In the genomic region with DNA sequence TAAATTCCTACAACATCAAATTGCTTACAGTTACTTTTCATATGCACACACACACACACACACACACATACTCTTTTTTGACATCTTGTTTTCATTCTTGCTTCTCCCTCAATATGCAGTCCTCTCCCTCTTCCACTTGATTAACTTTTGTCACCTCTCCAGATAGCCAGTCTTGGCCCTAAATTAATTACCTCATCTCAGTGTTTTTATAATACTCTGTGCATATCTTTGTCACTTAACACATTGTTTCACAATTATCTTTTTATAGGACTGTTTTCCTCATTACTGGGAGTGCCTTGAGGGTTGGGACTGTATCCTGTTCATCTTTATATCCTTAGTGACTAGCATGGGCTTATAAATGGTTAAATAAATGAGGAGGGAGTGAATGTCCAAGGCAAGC, we compare ENCODE assay signal across 26 cellular contexts. TPM values are rescaled to one million over a fixed set of nuclear protein-coding genes. Genes with fewer than 3 reads are reported as not detected.
DNase-seq lines count a peak whose midpoint lies in the region; ATAC-seq and TF ChIP-seq lines count a peak whose summit lies in the region.
"Had no signal": no experiment of that assay in that cellular context is flagged by ENCODE, and none has a peak within 500 bp of the region (broad histone marks: within the 10 kb centered on the region; RNA-seq: fewer than 3 reads in every experiment).

No MANE protein-coding gene starts in this region.

- H3K4me3 ChIP-seq in mammary epithelial cell (replicated peaks in 1 of 3; ENCODE audit: insufficient read depth in 1 of 3, low read depth in 2 of 3, low read length in 3 of 3) (no peak overlapping the region), uterus (no peak overlapping the region), left lung (no peak overlapping the region)
- H3K4me3 ChIP-seq: dorsolateral prefrontal cortex, gastrocnemius medialis, PC-9 had no signal

- no peak for ATAC-seq in left lung
- ATAC-seq: activated naive CD8-positive, alpha-beta T cell treated with anti-CD3 and anti-CD28 coated beads, Interleukin-2, amount 50 U/mL, for 24 hours; gastrocnemius medialis; sciatic nerve; T-helper 17 cell had no signal

- H3K4me1 ChIP-seq in mammary epithelial cell (ENCODE audit: insufficient read depth, low read length) (peaks cover 7% of the 10 kb centered on the region), uterus (peaks cover 0 to 13% of the 10 kb centered on the region in 2 donors), left lung (no peaks in the 10 kb centered on the region)

- H3K9me3 Mint-ChIP-seq in MCF 10A (ENCODE audit: unreplicated experiment): no peaks in the 10 kb centered on the region
- no peaks in the 10 kb centered on the region for H3K9me3 Mint-ChIP-seq in mesothelial cell of epicardium
- H3K9me3 Mint-ChIP-seq: activated naive CD8-positive, alpha-beta T cell treated with anti-CD3 and anti-CD28 coated beads, Interleukin-2, amount 50 U/mL, for 24 hours had no signal

- H3K4me3 Mint-ChIP-seq in MCF 10A (ENCODE audit: unreplicated experiment) (no peak overlapping the region), mesothelial cell of epicardium (no peak overlapping the region)
- H3K4me3 Mint-ChIP-seq: activated naive CD8-positive, alpha-beta T cell treated with anti-CD3 and anti-CD28 coated beads, Interleukin-2, amount 50 U/mL, for 24 hours; T-helper 17 cell had no signal

- no peaks in the 10 kb centered on the region for H3K36me3 ChIP-seq in mammary epithelial cell (ENCODE audit: insufficient read depth, low read length)
- H3K36me3 ChIP-seq in uterus: no peaks in the 10 kb centered on the region
- no peaks in the 10 kb centered on the region for H3K36me3 ChIP-seq in left lung
- H3K36me3 ChIP-seq: gastrocnemius medialis had no signal

- dilution Hi-C loops in mammary epithelial cell (cut with HindIII; ENCODE audit: low sequenced_read_pairs): no loop called here

- H3K36me3 Mint-ChIP-seq in MCF 10A (ENCODE audit: insufficient read depth, unreplicated experiment) (no peaks in the 10 kb centered on the region), mesothelial cell of epicardium (no peaks in the 10 kb centered on the region)

- H2AFZ ChIP-seq in mammary epithelial cell (ENCODE audit: low read depth, low read length): peak overlapping the region; percentile 3
- H2AFZ ChIP-seq: PC-9 had no signal

- H3K27me3 Mint-ChIP-seq in MCF 10A (ENCODE audit: insufficient read depth, unreplicated experiment) (no peaks in the 10 kb centered on the region), mesothelial cell of epicardium (ENCODE audit: low read depth) (no peaks in the 10 kb centered on the region)

- no peak overlapping the region for H3K4me2 ChIP-seq in mammary epithelial cell (ENCODE audit: insufficient read depth, low read depth, low read length)
- H3K4me2 ChIP-seq: PC-9 had no signal

- CTCF ChIA-PET in mammary epithelial cell (lab: Charles Lee; ENCODE audit: low non-redundant PET): no interaction called here
- CTCF ChIA-PET in MCF 10A (lab: Yijun Ruan, JAX): interaction anchor here (0.6 to 1.7 kb wide), 3 partner anchors 11 to 48 kb away, joined by 3 read pairs; no protein-coding TSS in a partner anchor

- H3K4me1 Mint-ChIP-seq in MCF 10A (ENCODE audit: insufficient read depth, unreplicated experiment) (no peaks in the 10 kb centered on the region), mesothelial cell of epicardium (peaks cover 60% of the 10 kb centered on the region)
- H3K4me1 Mint-ChIP-seq: activated naive CD8-positive, alpha-beta T cell treated with anti-CD3 and anti-CD28 coated beads, Interleukin-2, amount 50 U/mL, for 24 hours had no signal

- H4K20me1 ChIP-seq in mammary epithelial cell (ENCODE audit: insufficient read depth, low read length): no peaks in the 10 kb centered on the region

- no peaks in the 10 kb centered on the region for H3K9me3 ChIP-seq in mammary epithelial cell (replicated peaks; ENCODE audit: insufficient read depth, low read length)
- no peaks in the 10 kb centered on the region for H3K9me3 ChIP-seq in uterus
- no peaks in the 10 kb centered on the region for H3K9me3 ChIP-seq in left lung
- H3K9me3 ChIP-seq: gastrocnemius medialis had no signal

- no peak overlapping the region for H3K9ac ChIP-seq in mammary epithelial cell (ENCODE audit: insufficient read depth, low read length)

- POLR2A ChIA-PET in MCF 10A (lab: Yijun Ruan, JAX): interaction anchor here (0.7 kb wide), 1 partner anchor 374 kb away, joined by 4 read pairs; no protein-coding TSS in a partner anchor

- TF ChIP-seq POLR2A in uterus (IDR thresholded peaks at IDR 0.05): no peak

- in situ Hi-C loops in mammary epithelial cell (cut with MboI; ENCODE audit: low sequenced_read_pairs in 2 of 2) (no loop called here), GM13976 (cut with MboI; ENCODE audit: low sequenced_read_pairs, unreplicated experiment) (no loop called here)

- H3K27ac ChIP-seq in mammary epithelial cell (ENCODE audit: insufficient read depth, low read depth, low read length) (no peak overlapping the region), uterus (peak overlapping the region; percentile 78 to 96), left lung (no peak overlapping the region)
- H3K27ac ChIP-seq: dorsolateral prefrontal cortex, PC-9 had no signal

- BruUV-seq in mammary epithelial cell (replicated peaks; lab: Mats Ljungman, UMichigan) (no TSS peak), MCF 10A (replicated peaks; lab: Mats Ljungman, UMichigan) (no TSS peak)

- DNase-seq in mammary epithelial cell: no peak
- DNase-seq in MCF 10A (ENCODE audit: unreplicated experiment): no peak
- peak; percentile 2 for DNase-seq in cerebellar cortex (ENCODE audit: low spot score)
- DNase-seq in mesothelial cell of epicardium (ENCODE audit: low spot score in 2 of 2, unreplicated experiment in 2 of 2): no peak
- DNase-seq in uterus: no peak
- DNase-seq in GM13976 (ENCODE audit: low spot score): no peak
- no peak for DNase-seq in left lung
- no peak for DNase-seq in NCI-H146 (lab: John Stamatoyannopoulos, UW)
- DNase-seq: activated CD4-positive, alpha-beta T cell treated with anti-CD3 and anti-CD28 coated beads, Interleukin-2, amount 50 U/mL, for 48 hours; activated naive CD8-positive, alpha-beta T cell treated with anti-CD3 and anti-CD28 coated beads, Interleukin-2, amount 50 U/mL, for 24 hours; activated T-cell treated with anti-CD3 and anti-CD28 coated beads, Interleukin-2, amount 50 U/mL, for 48 hours; dorsolateral prefrontal cortex; gastrocnemius medialis; hypothalamus; KG1; mesendoderm; MM.1S; NCI-H1105 treated with DMSO at 0.1 percent for 48 hours; NCI-H1930; NCI-H526; NK-92 treated with Interleukin-12 subunit alpha and Interleukin-12 subunit beta, amount 100 ng/mL, for 24 hours; PC-9; stimulated activated CD4-positive, alpha-beta T cell treated with anti-CD3 and anti-CD28 coated beads, Interleukin-4, amount 100 ng/mL, for 1 hour; T-helper 17 cell; trophoblast cell had no signal

- no peaks in the 10 kb centered on the region for H3K79me2 ChIP-seq in mammary epithelial cell (ENCODE audit: insufficient read depth, low read length)

- H3K27ac Mint-ChIP-seq in MCF 10A (ENCODE audit: low read depth, unreplicated experiment) (no peak overlapping the region), mesothelial cell of epicardium (peak overlapping the region; percentile 77)
- H3K27ac Mint-ChIP-seq: activated naive CD8-positive, alpha-beta T cell treated with anti-CD3 and anti-CD28 coated beads, Interleukin-2, amount 50 U/mL, for 24 hours; T-helper 17 cell had no signal

- TF ChIP-seq CTCF in mammary epithelial cell (conservative IDR thresholded peaks at IDR 0.05 in 1 of 2, IDR thresholded peaks at IDR 0.05 in 1 of 2; ENCODE audit: extremely low read depth in 1 of 2, insufficient read depth in 1 of 2, low read depth in 1 of 2, low read length in 2 of 2): no peak
- TF ChIP-seq CTCF in MCF 10A (IDR thresholded peaks at IDR 0.05; ENCODE audit: unreplicated experiment): no peak
- TF ChIP-seq CTCF in mesothelial cell of epicardium (IDR thresholded peaks at IDR 0.05; ENCODE audit: unreplicated experiment): no peak
- TF ChIP-seq CTCF in uterus (IDR thresholded peaks at IDR 0.05): no peak
- TF ChIP-seq CTCF in GM13976 (IDR thresholded peaks at IDR 0.05; ENCODE audit: borderline replicate concordance, control extremely low read depth, extremely low read depth, insufficient read depth, missing control alignments): no peak
- no peak for TF ChIP-seq CTCF in left lung (IDR thresholded peaks at IDR 0.05)

- intact Hi-C loops in mammary epithelial cell (cut with micrococcal nuclease) (no loop called here), MCF 10A (cut with micrococcal nuclease) (no loop called here), uterus (cut with DNase I; ENCODE audit: low total_unique reads) (no loop called here), left lung (cut with DNase I) (no loop called here)

- H3K27me3 ChIP-seq in mammary epithelial cell (ENCODE audit: insufficient read depth, low read length): no peaks in the 10 kb centered on the region
- H3K27me3 ChIP-seq in uterus: no peaks in the 10 kb centered on the region
- H3K27me3 ChIP-seq in left lung: no peaks in the 10 kb centered on the region
- H3K27me3 ChIP-seq: dorsolateral prefrontal cortex, gastrocnemius medialis had no signal

RNA-seq across cellular contexts. Expression of gene SYNPO2, which starts 33.1 kb away (rescaled TPM):
- 10 to 100 TPM in 1 of 2 donors, 1 to 10 TPM in 1; 3.3 to 11.2 TPM for total RNA-seq in mammary epithelial cell
- polyA plus RNA-seq in mammary epithelial cell: 0.22 TPM
- polyA minus RNA-seq in mammary epithelial cell: 0.41 TPM
- 0.42 and 0.61 TPM in 2 replicates for total RNA-seq in MCF 10A (2022)
- 20.6 to 23.4 TPM (median 22.6 TPM) in 3 replicates for total RNA-seq in mesothelial cell of epicardium
- total RNA-seq in uterus: 100 to 1,000 TPM; 144 to 400 (median 228) TPM
- 10 to 100 TPM; 14.4 to 30.7 TPM for total RNA-seq in left lung

Comparison
In these comparisons a context has a peak if more than half of its experiments do, and no peak if none do; other contexts are left out.
1. H3K27ac ChIP-seq: peak in uterus (2 of 2); none in mammary epithelial cell (single experiment) and left lung (0 of 2).